In genomic region chr17:39153541-39154111, GRCh38 we compare ENCODE assay signal across 7 cellular contexts. TPM values are rescaled to one million over a fixed set of nuclear protein-coding genes. Genes with fewer than 3 reads are reported as not detected.
DNase-seq lines count a peak whose midpoint lies in the region; ATAC-seq, FAIRE-seq and TF ChIP-seq lines count a peak whose summit lies in the region.

No MANE protein-coding gene starts in this region.

- peaks cover 8 to 39% of the 10 kb centered on the region in 2 experiments for H3K27me3 ChIP-seq in HepG2 (ENCODE audit: control insufficient read depth in 1 of 2, insufficient read depth in 2 of 2, low read length in 2 of 2)

- H3K27ac ChIP-seq in HepG2 (ENCODE audit: extremely low read length, insufficient read depth, low read length): peak overlapping the region; percentile 43

- peak; percentile 88 for FAIRE-seq in HepG2 (lab: Jason Lieb, UNC)

- no peaks in the 10 kb centered on the region for H3K79me2 ChIP-seq in HepG2 (ENCODE audit: insufficient read depth, low read length)

- ATAC-seq in GM18520 (IDR thresholded peaks at IDR 0.05; ENCODE audit: unreplicated experiment): peak; percentile 41
- ATAC-seq in HG03565 (IDR thresholded peaks at IDR 0.05; ENCODE audit: unreplicated experiment): peak; percentile 42
- ATAC-seq in HepG2: peak; percentile 68

- peaks cover 8% of the 10 kb centered on the region for H3K27me3 Mint-ChIP-seq in activated CD4-positive, alpha-beta memory T cell treated with anti-CD3 and anti-CD28 coated beads for 36 hours

- H3K4me1 ChIP-seq in HepG2 (ENCODE audit: insufficient read depth, low read length): peaks cover 41% of the 10 kb centered on the region

- DNase-seq in NCI-H82 (lab: John Stamatoyannopoulos, UW) (peak; percentile 93), dermis microvascular lymphatic vessel endothelial cell (ENCODE audit: low read depth in 2 of 2) (peak; percentile 77 to 89), HepG2 (ENCODE audit: low spot score) (peak; percentile 90)
- DNase-seq in activated CD4-positive, alpha-beta memory T cell treated with anti-CD3 and anti-CD28 coated beads for 36 hours: peak; percentile 96
- peak; percentile 96 to 98 for DNase-seq in stimulated activated CD4-positive, alpha-beta T cell treated with anti-CD3 and anti-CD28 coated beads, Interleukin-2, amount 100 ng/mL, for 24 hours

- peaks cover 30% of the 10 kb centered on the region for H3K4me1 Mint-ChIP-seq in activated CD4-positive, alpha-beta memory T cell treated with anti-CD3 and anti-CD28 coated beads for 36 hours (ENCODE audit: low read depth)

- no peaks in the 10 kb centered on the region for H3K9me3 Mint-ChIP-seq in activated CD4-positive, alpha-beta memory T cell treated with anti-CD3 and anti-CD28 coated beads for 36 hours

- TF ChIP-seq CTCF in HepG2 (CRISPR knock-in tag; IDR thresholded peaks at IDR 0.05): no peak; the same call in 1 of the 2 replicates

- CTCF ChIA-PET in activated CD4-positive, alpha-beta memory T cell treated with anti-CD3 and anti-CD28 coated beads for 36 hours (lab: Charles Lee): interaction anchor here (0.6 to 9.4 kb wide), 46 partner anchors 8 to 477 kb away, joined by 3 to 227 read pairs (median 4); partner anchors contain the start of genes ARL5C, FBXO47, LASP1 and LASP1NB
- CTCF ChIA-PET in HepG2 (lab: Yijun Ruan, JAX; ENCODE audit: low intra/inter-chr PET ratio, low total read pairs): interaction anchor here (1.4 to 2.5 kb wide), 5 partner anchors 11 to 286 kb away, joined by 4 to 33 read pairs (median 7); no protein-coding TSS in a partner anchor

- 2% methylated on average over 22 of the region's 22 CpGs for WGBS in HepG2 (ENCODE audit: low lambda C conversion rate)

- BruUV-seq in HepG2 (replicated peaks; lab: Mats Ljungman, UMichigan): no TSS peak

- H4K20me1 ChIP-seq in HepG2 (ENCODE audit: insufficient read depth, low read length): 0 out of 2 replicates have a peak, but pooled peaks cover 2% of the 10 kb centered on the region

- POLR2A ChIA-PET in activated CD4-positive, alpha-beta memory T cell treated with anti-CD3 and anti-CD28 coated beads for 36 hours (lab: Charles Lee): interaction anchor here (0.7 to 1.9 kb wide), 9 partner anchors 11 to 328 kb away, joined by 3 to 7 read pairs (median 3); partner anchors contain the start of genes CWC25, RPL19 and RPL23
- POLR2A ChIA-PET in HepG2 (lab: Yijun Ruan, JAX): interaction anchor here (0.7 to 2.5 kb wide), 15 partner anchors 9 to 536 kb away, joined by 3 to 28 read pairs (median 5); partner anchors contain the start of genes CDK12, LASP1, RPL19 and RPL23

- peaks cover 10% of the 10 kb centered on the region for H3K36me3 Mint-ChIP-seq in activated CD4-positive, alpha-beta memory T cell treated with anti-CD3 and anti-CD28 coated beads for 36 hours

- TF ChIP-seq EP300 in HepG2 (IDR thresholded peaks at IDR 0.05; ENCODE audit: low read depth in 2 of 2, low read length in 2 of 2) (no peak; a peak in 1 of 4 replicates), HepG2 (CRISPR knock-in tag; IDR thresholded peaks at IDR 0.05; ENCODE audit: borderline replicate concordance) (no peak)

- peak overlapping the region; percentile 70 for H3K9ac ChIP-seq in HepG2 (ENCODE audit: insufficient read depth, low read depth, low read length)

- peak overlapping the region; percentile 94 for H3K4me3 Mint-ChIP-seq in activated CD4-positive, alpha-beta memory T cell treated with anti-CD3 and anti-CD28 coated beads for 36 hours

- H3K27ac Mint-ChIP-seq in activated CD4-positive, alpha-beta memory T cell treated with anti-CD3 and anti-CD28 coated beads for 36 hours: peak overlapping the region; percentile 90

- intact Hi-C loops in activated CD4-positive, alpha-beta memory T cell treated with anti-CD3 and anti-CD28 coated beads for 36 hours (cut with micrococcal nuclease): loop anchor here (1.0 to 5.0 kb wide), 11 partner anchors 44 to 451 kb away; partner anchors contain the start of genes CACNB1, FBXO47, PSMB3 and RPL23
- intact Hi-C loops in HepG2 (cut with micrococcal nuclease; ENCODE audit: unreplicated experiment): loop anchor here (1.0 to 10.0 kb wide), 5 partner anchors 84 to 401 kb away; partner anchors contain the start of genes LASP1 and PSMB3

- H3K36me3 ChIP-seq in HepG2 (replicated peaks in 1 of 2; ENCODE audit: control insufficient read depth in 1 of 2, insufficient read depth in 2 of 2, low read length in 2 of 2): no peaks in the 10 kb centered on the region

- in situ Hi-C loops in HepG2 (cut with HindIII; ENCODE audit: extremely low pct_ligation_motif_present, low pct_unique_long_range_greater_than_20kb): loop anchor here (5.0 to 25.0 kb wide), 4 partner anchors 81 to 391 kb away; partner anchors contain the start of gene PSMB3

- H3K4me2 ChIP-seq in HepG2 (ENCODE audit: low read depth, low read length): peak overlapping the region; percentile 97

- H3K4me3 ChIP-seq in HepG2 (replicated peaks in 1 of 3; ENCODE audit: insufficient read depth in 1 of 3, low read depth in 2 of 3, low read length in 3 of 3): peak overlapping the region; percentile 69 to 95 (median 78)

- peak overlapping the region; percentile 38 for H2AFZ ChIP-seq in HepG2 (ENCODE audit: low read length)

- TF ChIP-seq POLR2A in HepG2 (IDR thresholded peaks at IDR 0.05; ENCODE audit: insufficient read depth in 1 of 2, low read depth in 2 of 2, low read length in 2 of 2): no peak

- H3K9me3 ChIP-seq in HepG2 (ENCODE audit: low read length): no peaks in the 10 kb centered on the region

- TF ChIP-seq RAD21 in HepG2 (CRISPR knock-in tag; IDR thresholded peaks at IDR 0.05): peak; percentile 43

RNA-seq across cellular contexts. Expression of gene PLXDC1, which starts 2.2 kb away (rescaled TPM):
- total RNA-seq in activated CD4-positive, alpha-beta memory T cell treated with anti-CD3 and anti-CD28 coated beads for 36 hours: 1 to 10 TPM; 1.2 to 2.2 TPM
- total RNA-seq in dermis microvascular lymphatic vessel endothelial cell (not detected in 2 replicates), HepG2 (2016; rRNA removed; fragmentation: Illumina TruSeq; extraction: Trizol) (not detected in 2 replicates)
- not detected in 2 replicates for total RNA-seq in HepG2 (2016; cell fraction: cytosol; rRNA removed; fragmentation: Illumina TruSeq; extraction: Trizol; ENCODE audit: low read depth)
- total RNA-seq in HepG2 (2016; cell fraction: insoluble cytoplasmic fraction; rRNA removed; fragmentation: Illumina TruSeq; extraction: Trizol): not detected in 2 replicates
- total RNA-seq in HepG2 (2016; cell fraction: membrane; rRNA removed; fragmentation: Illumina TruSeq; extraction: Trizol): not detected in 2 replicates
- total RNA-seq in HepG2 (2016; cell fraction: nucleus; rRNA removed; fragmentation: Illumina TruSeq; extraction: Trizol): not detected in 2 replicates
- polyA plus RNA-seq in HepG2 (2011; rRNA removed): not detected in 2 replicates
- not detected in 2 replicates for polyA plus RNA-seq in HepG2 (2011; cell fraction: cytosol; rRNA removed)
- not detected in 2 replicates for polyA plus RNA-seq in HepG2 (2011; cell fraction: nucleus; rRNA removed)
- polyA plus RNA-seq in HepG2 (2012): not detected in 2 replicates
- polyA plus RNA-seq in HepG2 (2016; cell fraction: cytosol; fragmentation: Illumina TruSeq; extraction: Trizol; ENCODE audit: low read depth): not detected in 2 replicates
- not detected in 2 replicates for polyA plus RNA-seq in HepG2 (2016; cell fraction: insoluble cytoplasmic fraction; fragmentation: Illumina TruSeq; extraction: Trizol; ENCODE audit: low read depth)
- polyA plus RNA-seq in HepG2 (2016; cell fraction: membrane; fragmentation: Illumina TruSeq; extraction: Trizol; ENCODE audit: low read depth): not detected in 2 replicates
- not detected in 2 replicates for polyA plus RNA-seq in HepG2 (2016; cell fraction: nucleus; fragmentation: Illumina TruSeq; extraction: Trizol; ENCODE audit: insufficient read depth, low read depth)
- 0.44 TPM in 1 of 2 replicates, not detected in the other for polyA minus RNA-seq in HepG2 (2011; rRNA and poly(A)+ RNA removed; ENCODE audit: low replicate concordance)
- not detected in 2 replicates for polyA minus RNA-seq in HepG2 (2011; cell fraction: cytosol; rRNA and poly(A)+ RNA removed)
- not detected in 2 replicates for polyA minus RNA-seq in HepG2 (2011; cell fraction: nucleus; rRNA and poly(A)+ RNA removed)

RNA-seq across cellular contexts. Expression of gene ARL5C, which starts 12.3 kb away (rescaled TPM):
- total RNA-seq in activated CD4-positive, alpha-beta memory T cell treated with anti-CD3 and anti-CD28 coated beads for 36 hours: not detected
- total RNA-seq in dermis microvascular lymphatic vessel endothelial cell (not detected in 2 replicates), HepG2 (2016; rRNA removed; fragmentation: Illumina TruSeq; extraction: Trizol) (not detected in 2 replicates)
- total RNA-seq in HepG2 (2016; cell fraction: cytosol; rRNA removed; fragmentation: Illumina TruSeq; extraction: Trizol; ENCODE audit: low read depth): not detected in 2 replicates
- not detected in 2 replicates for total RNA-seq in HepG2 (2016; cell fraction: insoluble cytoplasmic fraction; rRNA removed; fragmentation: Illumina TruSeq; extraction: Trizol)
- not detected in 2 replicates for total RNA-seq in HepG2 (2016; cell fraction: membrane; rRNA removed; fragmentation: Illumina TruSeq; extraction: Trizol)
- total RNA-seq in HepG2 (2016; cell fraction: nucleus; rRNA removed; fragmentation: Illumina TruSeq; extraction: Trizol): not detected in 2 replicates
- polyA plus RNA-seq in HepG2 (2011; rRNA removed): not detected in 2 replicates
- polyA plus RNA-seq in HepG2 (2011; cell fraction: cytosol; rRNA removed): not detected in 2 replicates
- not detected in 2 replicates for polyA plus RNA-seq in HepG2 (2011; cell fraction: nucleus; rRNA removed)
- polyA plus RNA-seq in HepG2 (2012): not detected in 2 replicates
- not detected in 2 replicates for polyA plus RNA-seq in HepG2 (2016; cell fraction: cytosol; fragmentation: Illumina TruSeq; extraction: Trizol; ENCODE audit: low read depth)
- not detected in 2 replicates for polyA plus RNA-seq in HepG2 (2016; cell fraction: insoluble cytoplasmic fraction; fragmentation: Illumina TruSeq; extraction: Trizol; ENCODE audit: low read depth)
- not detected in 2 replicates for polyA plus RNA-seq in HepG2 (2016; cell fraction: membrane; fragmentation: Illumina TruSeq; extraction: Trizol; ENCODE audit: low read depth)
- not detected in 2 replicates for polyA plus RNA-seq in HepG2 (2016; cell fraction: nucleus; fragmentation: Illumina TruSeq; extraction: Trizol; ENCODE audit: insufficient read depth, low read depth)
- polyA minus RNA-seq in HepG2 (2011; rRNA and poly(A)+ RNA removed; ENCODE audit: low replicate concordance): 0.09 TPM in 1 of 2 replicates, not detected in the other
- polyA minus RNA-seq in HepG2 (2011; cell fraction: cytosol; rRNA and poly(A)+ RNA removed): not detected in 2 replicates
- not detected in 2 replicates for polyA minus RNA-seq in HepG2 (2011; cell fraction: nucleus; rRNA and poly(A)+ RNA removed)

RNA-seq across cellular contexts. Expression of gene CACNB1, which starts 43.8 kb away (rescaled TPM):
- 10 to 100 TPM; 13.6 to 14.1 TPM for total RNA-seq in activated CD4-positive, alpha-beta memory T cell treated with anti-CD3 and anti-CD28 coated beads for 36 hours
- 0.90 and 1.6 TPM in 2 replicates for total RNA-seq in dermis microvascular lymphatic vessel endothelial cell
- total RNA-seq in HepG2 (2016; rRNA removed; fragmentation: Illumina TruSeq; extraction: Trizol): 0.60 and 0.75 TPM in 2 replicates
- total RNA-seq in HepG2 (2016; cell fraction: cytosol; rRNA removed; fragmentation: Illumina TruSeq; extraction: Trizol; ENCODE audit: low read depth): 0.26 and 0.71 TPM in 2 replicates
- 0.19 and 0.84 TPM in 2 replicates for total RNA-seq in HepG2 (2016; cell fraction: insoluble cytoplasmic fraction; rRNA removed; fragmentation: Illumina TruSeq; extraction: Trizol)
- 0.34 and 0.48 TPM in 2 replicates for total RNA-seq in HepG2 (2016; cell fraction: membrane; rRNA removed; fragmentation: Illumina TruSeq; extraction: Trizol)
- 1.8 TPM in 2 replicates for total RNA-seq in HepG2 (2016; cell fraction: nucleus; rRNA removed; fragmentation: Illumina TruSeq; extraction: Trizol)
- 1.5 and 2.9 TPM in 2 replicates for polyA plus RNA-seq in HepG2 (2011; rRNA removed)
- polyA plus RNA-seq in HepG2 (2011; cell fraction: cytosol; rRNA removed): 0.50 and 0.51 TPM in 2 replicates
- 8.4 and 12.2 TPM in 2 replicates for polyA plus RNA-seq in HepG2 (2011; cell fraction: nucleus; rRNA removed)
- polyA plus RNA-seq in HepG2 (2012): 1.3 and 1.5 TPM in 2 replicates
- 0.28 and 0.34 TPM in 2 replicates for polyA plus RNA-seq in HepG2 (2016; cell fraction: cytosol; fragmentation: Illumina TruSeq; extraction: Trizol; ENCODE audit: low read depth)
- polyA plus RNA-seq in HepG2 (2016; cell fraction: insoluble cytoplasmic fraction; fragmentation: Illumina TruSeq; extraction: Trizol; ENCODE audit: low read depth): 0.47 and 0.96 TPM in 2 replicates
- 0.38 and 0.40 TPM in 2 replicates for polyA plus RNA-seq in HepG2 (2016; cell fraction: membrane; fragmentation: Illumina TruSeq; extraction: Trizol; ENCODE audit: low read depth)
- polyA plus RNA-seq in HepG2 (2016; cell fraction: nucleus; fragmentation: Illumina TruSeq; extraction: Trizol; ENCODE audit: insufficient read depth, low read depth): 4.7 and 7.2 TPM in 2 replicates
- polyA minus RNA-seq in HepG2 (2011; rRNA and poly(A)+ RNA removed; ENCODE audit: low replicate concordance): 4.4 and 8.5 TPM in 2 replicates
- polyA minus RNA-seq in HepG2 (2011; cell fraction: cytosol; rRNA and poly(A)+ RNA removed): 0.40 and 1.3 TPM in 2 replicates
- polyA minus RNA-seq in HepG2 (2011; cell fraction: nucleus; rRNA and poly(A)+ RNA removed): 3.0 and 5.8 TPM in 2 replicates

RNA-seq across cellular contexts. Expression of gene RPL19, which starts 46.5 kb away (rescaled TPM):
- total RNA-seq in activated CD4-positive, alpha-beta memory T cell treated with anti-CD3 and anti-CD28 coated beads for 36 hours: 1,000 to 10,000 TPM; 2,624 to 2,689 TPM
- 1,104 and 1,597 TPM in 2 replicates for total RNA-seq in dermis microvascular lymphatic vessel endothelial cell
- total RNA-seq in HepG2 (2016; rRNA removed; fragmentation: Illumina TruSeq; extraction: Trizol): 2,768 and 3,257 TPM in 2 replicates
- total RNA-seq in HepG2 (2016; cell fraction: cytosol; rRNA removed; fragmentation: Illumina TruSeq; extraction: Trizol; ENCODE audit: low read depth): 3,353 and 3,708 TPM in 2 replicates
- 2,694 and 3,334 TPM in 2 replicates for total RNA-seq in HepG2 (2016; cell fraction: insoluble cytoplasmic fraction; rRNA removed; fragmentation: Illumina TruSeq; extraction: Trizol)
- 5,175 and 5,294 TPM in 2 replicates for total RNA-seq in HepG2 (2016; cell fraction: membrane; rRNA removed; fragmentation: Illumina TruSeq; extraction: Trizol)
- total RNA-seq in HepG2 (2016; cell fraction: nucleus; rRNA removed; fragmentation: Illumina TruSeq; extraction: Trizol): 990 and 1,076 TPM in 2 replicates
- 2,522 and 2,554 TPM in 2 replicates for polyA plus RNA-seq in HepG2 (2011; rRNA removed)
- polyA plus RNA-seq in HepG2 (2011; cell fraction: cytosol; rRNA removed): 3,383 and 3,728 TPM in 2 replicates
- polyA plus RNA-seq in HepG2 (2011; cell fraction: nucleus; rRNA removed): 768 and 1,029 TPM in 2 replicates
- 2,340 and 2,506 TPM in 2 replicates for polyA plus RNA-seq in HepG2 (2012)
- polyA plus RNA-seq in HepG2 (2016; cell fraction: cytosol; fragmentation: Illumina TruSeq; extraction: Trizol; ENCODE audit: low read depth): 5,160 and 5,701 TPM in 2 replicates
- polyA plus RNA-seq in HepG2 (2016; cell fraction: insoluble cytoplasmic fraction; fragmentation: Illumina TruSeq; extraction: Trizol; ENCODE audit: low read depth): 4,287 and 4,430 TPM in 2 replicates
- 6,675 and 6,831 TPM in 2 replicates for polyA plus RNA-seq in HepG2 (2016; cell fraction: membrane; fragmentation: Illumina TruSeq; extraction: Trizol; ENCODE audit: low read depth)
- 2,116 and 2,174 TPM in 2 replicates for polyA plus RNA-seq in HepG2 (2016; cell fraction: nucleus; fragmentation: Illumina TruSeq; extraction: Trizol; ENCODE audit: insufficient read depth, low read depth)
- 413 and 602 TPM in 2 replicates for polyA minus RNA-seq in HepG2 (2011; rRNA and poly(A)+ RNA removed; ENCODE audit: low replicate concordance)
- 764 and 846 TPM in 2 replicates for polyA minus RNA-seq in HepG2 (2011; cell fraction: cytosol; rRNA and poly(A)+ RNA removed)
- polyA minus RNA-seq in HepG2 (2011; cell fraction: nucleus; rRNA and poly(A)+ RNA removed): 184 and 212 TPM in 2 replicates

Comparison
In these comparisons a context has a peak if more than half of its experiments do, and no peak if none do; other contexts are left out.
1. Peak in every context shown above with its lines: DNase-seq, ATAC-seq, H3K4me3 ChIP-seq and H3K27ac ChIP-seq.